1 cellular context compared by ENCODE assay signal in the genomic region with DNA sequence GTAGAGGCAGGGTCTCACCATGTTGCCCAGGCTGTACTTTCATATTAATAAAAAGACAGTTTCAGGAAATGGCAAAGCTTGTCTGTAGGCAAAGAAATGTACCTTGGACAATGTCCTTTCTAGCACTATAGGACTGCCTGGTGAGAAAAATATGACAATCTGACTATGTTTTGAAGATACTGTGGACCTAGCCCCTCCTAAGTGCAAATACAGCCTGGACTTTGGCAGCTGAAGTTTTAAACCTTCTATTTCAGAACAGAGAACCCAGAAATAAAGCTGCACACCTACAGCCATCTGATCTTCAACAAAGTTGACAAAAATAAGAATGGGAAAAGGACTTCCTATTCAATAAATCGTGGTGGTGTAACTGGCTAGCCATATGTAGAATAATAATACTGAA.
TF ChIP-seq lines count a peak whose summit lies in the region.

No MANE protein-coding gene starts in this region.

TF ChIP-seq in HepG2, 621 proteins besides CTCF, POLR2A, EP300 and RAD21 (continued from another document):
- TF ChIP-seq RERE (CRISPR knock-in tag; IDR thresholded peaks at IDR 0.05; ENCODE audit: low read depth) (no peak), RNF219 (CRISPR knock-in tag; IDR thresholded peaks at IDR 0.05) (no peak), STAG1 (CRISPR knock-in tag; IDR thresholded peaks at IDR 0.05) (no peak), ZNF136 (CRISPR knock-in tag; IDR thresholded peaks at IDR 0.05; ENCODE audit: low read depth) (no peak), ZBTB4 (CRISPR knock-in tag; IDR thresholded peaks at IDR 0.05; ENCODE audit: borderline replicate concordance) (no peak)
- TF ChIP-seq, protein P1, sequence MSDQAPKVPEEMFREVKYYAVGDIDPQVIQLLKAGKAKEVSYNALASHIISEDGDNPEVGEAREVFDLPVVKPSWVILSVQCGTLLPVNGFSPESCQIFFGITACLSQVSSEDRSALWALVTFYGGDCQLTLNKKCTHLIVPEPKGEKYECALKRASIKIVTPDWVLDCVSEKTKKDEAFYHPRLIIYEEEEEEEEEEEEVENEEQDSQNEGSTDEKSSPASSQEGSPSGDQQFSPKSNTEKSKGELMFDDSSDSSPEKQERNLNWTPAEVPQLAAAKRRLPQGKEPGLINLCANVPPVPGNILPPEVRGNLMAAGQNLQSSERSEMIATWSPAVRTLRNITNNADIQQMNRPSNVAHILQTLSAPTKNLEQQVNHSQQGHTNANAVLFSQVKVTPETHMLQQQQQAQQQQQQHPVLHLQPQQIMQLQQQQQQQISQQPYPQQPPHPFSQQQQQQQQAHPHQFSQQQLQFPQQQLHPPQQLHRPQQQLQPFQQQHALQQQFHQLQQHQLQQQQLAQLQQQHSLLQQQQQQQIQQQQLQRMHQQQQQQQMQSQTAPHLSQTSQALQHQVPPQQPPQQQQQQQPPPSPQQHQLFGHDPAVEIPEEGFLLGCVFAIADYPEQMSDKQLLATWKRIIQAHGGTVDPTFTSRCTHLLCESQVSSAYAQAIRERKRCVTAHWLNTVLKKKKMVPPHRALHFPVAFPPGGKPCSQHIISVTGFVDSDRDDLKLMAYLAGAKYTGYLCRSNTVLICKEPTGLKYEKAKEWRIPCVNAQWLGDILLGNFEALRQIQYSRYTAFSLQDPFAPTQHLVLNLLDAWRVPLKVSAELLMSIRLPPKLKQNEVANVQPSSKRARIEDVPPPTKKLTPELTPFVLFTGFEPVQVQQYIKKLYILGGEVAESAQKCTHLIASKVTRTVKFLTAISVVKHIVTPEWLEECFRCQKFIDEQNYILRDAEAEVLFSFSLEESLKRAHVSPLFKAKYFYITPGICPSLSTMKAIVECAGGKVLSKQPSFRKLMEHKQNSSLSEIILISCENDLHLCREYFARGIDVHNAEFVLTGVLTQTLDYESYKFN (CRISPR knock-in tag; conservative IDR thresholded peaks at IDR 0.05), result peak; percentile 59
